In genomic region chr13:38620876-38621275, GRCh38 we compare ENCODE assay signal across 30 cellular contexts.
"Had no signal": no experiment of that assay in that cellular context is flagged by ENCODE, and none has a peak within 500 bp of the region (broad histone marks: within the 10 kb centered on the region; RNA-seq: fewer than 3 reads in every experiment).

No MANE protein-coding gene starts in this region.

- H3K9me3 ChIP-seq: adrenal gland, ascending aorta, body of pancreas, breast epithelium had no signal

- DNase-seq: activated effector memory CD4-positive, alpha-beta T cell treated with anti-CD3 and anti-CD28 coated beads, Interleukin-2, amount 50 U/mL, for 16 hours; activated effector memory CD4-positive, alpha-beta T cell treated with Interleukin-2 at 50 U/mL for 16 hours; activated gamma-delta T cell; activated gamma-delta T cell treated with Interleukin-2 at 50 U/mL for 16 hours; activated naive CD4-positive, alpha-beta T cell; activated naive CD4-positive, alpha-beta T cell treated with anti-CD3 and anti-CD28 coated beads for 36 hours; activated naive CD4-positive, alpha-beta T cell treated with anti-CD3 and anti-CD28 coated beads, Interleukin-2, amount 10 ng/mL, durations not matched to agents 7 days and 5 days; activated naive CD4-positive, alpha-beta T cell treated with anti-CD3 and anti-CD28 coated beads, Interleukin-2, amount 50 U/mL, for 16 hours; activated naive CD4-positive, alpha-beta T cell treated with Interleukin-2 at 50 U/mL for 16 hours; activated naive CD8-positive, alpha-beta T cell treated with anti-CD3 and anti-CD28 coated beads for 36 hours; activated naive CD8-positive, alpha-beta T cell treated with anti-CD3 and anti-CD28 coated beads, Interleukin-2, amount 10 ng/mL, durations not matched to agents 7 days and 5 days; activated naive CD8-positive, alpha-beta T cell treated with anti-CD3 and anti-CD28 coated beads, Interleukin-2, amount 50 U/mL, for 24 hours; activated T-cell treated with anti-CD3 and anti-CD28 coated beads, Interleukin-2, amount 50 U/mL, for 1 hour; activated T-cell treated with anti-CD3 and anti-CD28 coated beads, Interleukin-2, amount 50 U/mL, for 24 hours; activated T-cell treated with anti-CD3 and anti-CD28 coated beads, Interleukin-2, amount 50 U/mL, for 4 hours; activated T-cell treated with anti-CD3 and anti-CD28 coated beads, Interleukin-2, amount 50 U/mL, for 48 hours; activated T-cell treated with anti-CD3 and anti-CD28 coated beads, Interleukin-2, amount 50 U/mL, for 72 hours; adrenal gland; amniotic stem cell; amygdala; anterior cingulate cortex; aorta; body of pancreas; brain microvascular endothelial cell; caudate nucleus; central memory CD4-positive, alpha-beta T cell; cerebellar nuclear complex had no signal

- H3K27ac ChIP-seq: adrenal gland, ascending aorta, body of pancreas, brain microvascular endothelial cell, breast epithelium, cardiac muscle cell had no signal

- H3K27me3 ChIP-seq: adrenal gland, ascending aorta, body of pancreas, brain microvascular endothelial cell, breast epithelium, cardiac muscle cell had no signal

- H3K4me3 ChIP-seq: adrenal gland, ascending aorta, body of pancreas, breast epithelium, cardiac muscle cell had no signal

- H3K36me3 ChIP-seq: adrenal gland, ascending aorta, brain microvascular endothelial cell, breast epithelium, cardiac muscle cell had no signal

- H3K4me1 ChIP-seq: adrenal gland, ascending aorta, body of pancreas, breast epithelium had no signal
